19 cellular contexts compared by ENCODE assay signal in genomic region chr2:74953796-74954499, GRCh38.
"Had no signal": no experiment of that assay in that cellular context is flagged by ENCODE, and none has a peak within 500 bp of the region (broad histone marks: within the 10 kb centered on the region; RNA-seq: fewer than 3 reads in every experiment).

No MANE protein-coding gene starts in this region.

- H3K27me3 ChIP-seq: colonic mucosa, dorsolateral prefrontal cortex, gastrocnemius medialis, left lung, SJSA1, tibial nerve had no signal

- H3K9me3 Mint-ChIP-seq: natural killer cell treated with Interleukin-12 subunit alpha and Interleukin-12 subunit beta and Interleukin-15 and Interleukin-18, amount 100 ng/mL, for 72 hours had no signal

- H3K4me3 ChIP-seq: colonic mucosa, dorsolateral prefrontal cortex, gastrocnemius medialis, left lung, lower lobe of right lung, SJSA1, tibial nerve had no signal

- DNase-seq: activated CD4-positive, alpha-beta T cell treated with anti-CD3 and anti-CD28 coated beads, Interleukin-2, amount 50 U/mL, for 4 hours; activated CD4-positive, CD25-positive, alpha-beta regulatory T cell treated with anti-CD3 and anti-CD28 coated beads, Interleukin-2, amount 50 U/mL, for 72 hours; activated gamma-delta T cell treated with Interleukin-2 at 50 U/mL for 16 hours; anterior cingulate cortex; colonic mucosa; dorsolateral prefrontal cortex; effector memory CD4-positive, alpha-beta T cell; gastrocnemius medialis; glutamatergic neuron; left lung; lower lobe of right lung; mesendoderm; right cardiac atrium; stimulated activated CD4-positive, alpha-beta T cell treated with anti-CD3 and anti-CD28 coated beads, Interleukin-15, amount 100 ng/mL, for 24 hours; stimulated activated CD4-positive, alpha-beta T cell treated with anti-CD3 and anti-CD28 coated beads, Interleukin-2, amount 100 ng/mL, for 24 hours had no signal

- ATAC-seq: gastrocnemius medialis; left lung; lower lobe of right lung; natural killer cell treated with Interleukin-12 subunit alpha and Interleukin-12 subunit beta and Interleukin-15 and Interleukin-18, amount 100 ng/mL, for 72 hours; right cardiac atrium had no signal

- H3K4me1 ChIP-seq: colonic mucosa had no signal

- H3K27ac Mint-ChIP-seq: natural killer cell treated with Interleukin-12 subunit alpha and Interleukin-12 subunit beta and Interleukin-15 and Interleukin-18, amount 100 ng/mL, for 72 hours had no signal

- H3K27ac ChIP-seq: colonic mucosa, dorsolateral prefrontal cortex, gastrocnemius medialis, left lung, lower lobe of right lung, SJSA1, tibial nerve, VCaP had no signal

- H3K4me3 Mint-ChIP-seq: natural killer cell treated with Interleukin-12 subunit alpha and Interleukin-12 subunit beta and Interleukin-15 and Interleukin-18, amount 100 ng/mL, for 72 hours had no signal
